In genomic region chrX:71911023-71911730, GRCh38 we compare ENCODE assay signal across 1 cellular context.
TF ChIP-seq lines count a peak whose summit lies in the region.

No MANE protein-coding gene starts in this region.

TF ChIP-seq in GM12878, 131 proteins besides CTCF, POLR2A, EP300 and RAD21 (continued from another document):
- TF ChIP-seq ZBTB11 (CRISPR knock-in tag; IDR thresholded peaks at IDR 0.05) (no peak), HCFC1 (IDR thresholded peaks at IDR 0.05; ENCODE audit: low read length) (no peak), PAX5 (IDR thresholded peaks at IDR 0.05; ENCODE audit: borderline replicate concordance, low read depth, low read length) (no peak)
